19 cellular contexts compared by ENCODE assay signal in the genomic region with DNA sequence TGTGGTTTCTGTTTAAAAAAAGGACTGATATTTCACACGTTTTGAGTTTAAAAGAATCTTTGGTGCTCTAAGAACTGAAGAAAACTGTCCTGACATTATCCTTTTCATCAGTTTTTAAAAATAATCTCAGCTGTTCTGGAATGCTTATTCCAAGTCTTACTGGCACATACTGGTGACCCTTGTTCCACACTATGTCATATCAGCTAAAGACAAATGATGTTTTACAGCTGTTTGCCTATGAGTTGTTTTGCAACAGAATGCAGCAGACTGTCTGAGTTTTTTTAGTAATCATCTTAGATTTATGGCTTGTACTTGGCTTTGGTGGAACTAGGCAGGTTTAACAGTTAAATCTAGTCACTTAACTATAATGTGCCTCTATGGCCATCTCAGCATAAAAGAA.
"Had no signal": no experiment of that assay in that cellular context is flagged by ENCODE, and none has a peak within 500 bp of the region (broad histone marks: within the 10 kb centered on the region; RNA-seq: fewer than 3 reads in every experiment).

No MANE protein-coding gene starts in this region.

- FAIRE-seq: keratinocyte had no signal

- H3K36me3 Mint-ChIP-seq: activated CD4-positive, alpha-beta memory T cell treated with anti-CD3 and anti-CD28 coated beads for 36 hours; activated naive CD8-positive, alpha-beta T cell treated with anti-CD3 and anti-CD28 coated beads, Interleukin-2, amount 10 ng/mL, durations not matched to agents 7 days and 5 days; WTC11 had no signal

- H3K4me3 ChIP-seq: gastroesophageal sphincter, prostate gland, stomach, transverse colon, vagina had no signal

- DNase-seq: activated CD4-positive, alpha-beta memory T cell treated with anti-CD3 and anti-CD28 coated beads for 36 hours; activated CD4-positive, alpha-beta T cell treated with anti-CD3 and anti-CD28 coated beads for 48 hours; activated naive CD4-positive, alpha-beta T cell treated with Interleukin-2 at 50 U/mL for 16 hours; activated naive CD8-positive, alpha-beta T cell treated with anti-CD3 and anti-CD28 coated beads, Interleukin-2, amount 10 ng/mL, durations not matched to agents 7 days and 5 days; activated T-cell treated with anti-CD3 and anti-CD28 coated beads, Interleukin-2, amount 50 U/mL, for 48 hours; amygdala; head of caudate nucleus; stimulated activated CD4-positive, alpha-beta T cell treated with anti-CD3 and anti-CD28 coated beads, Interleukin-12 subunit alpha, Interleukin-12 subunit beta, amount 100 ng/mL, for 4 hours; stomach; T1000; transverse colon had no signal

- H3K9me3 Mint-ChIP-seq: T-helper 1 cell treated with Interleukin-12 subunit alpha and Interleukin-12 subunit beta and Interleukin-4 antibody, amounts not matched to agents 30 μg/mL and 1 μg/mL, for 36 hours had no signal

- H3K36me3 ChIP-seq: gastroesophageal sphincter, prostate gland, stomach, transverse colon, vagina had no signal

- H3K4me1 ChIP-seq: gastroesophageal sphincter, prostate gland, stomach, vagina had no signal

- H3K27ac ChIP-seq: epithelial cell of prostate, gastroesophageal sphincter, prostate gland, stomach, vagina had no signal

- H3K27me3 Mint-ChIP-seq: activated CD4-positive, alpha-beta memory T cell treated with anti-CD3 and anti-CD28 coated beads for 36 hours; activated naive CD8-positive, alpha-beta T cell treated with anti-CD3 and anti-CD28 coated beads, Interleukin-2, amount 10 ng/mL, durations not matched to agents 7 days and 5 days had no signal

- H3K27me3 ChIP-seq: gastroesophageal sphincter, stomach, transverse colon, vagina had no signal

- H3K4me3 Mint-ChIP-seq: activated CD4-positive, alpha-beta memory T cell treated with anti-CD3 and anti-CD28 coated beads for 36 hours; activated naive CD8-positive, alpha-beta T cell treated with anti-CD3 and anti-CD28 coated beads, Interleukin-2, amount 10 ng/mL, durations not matched to agents 7 days and 5 days; memory B cell; T-helper 1 cell treated with Interleukin-12 subunit alpha and Interleukin-12 subunit beta and Interleukin-4 antibody, amounts not matched to agents 30 μg/mL and 1 μg/mL, for 36 hours; WTC11 had no signal

- H3K27ac Mint-ChIP-seq: activated CD4-positive, alpha-beta memory T cell treated with anti-CD3 and anti-CD28 coated beads for 36 hours; activated naive CD8-positive, alpha-beta T cell treated with anti-CD3 and anti-CD28 coated beads, Interleukin-2, amount 10 ng/mL, durations not matched to agents 7 days and 5 days; memory B cell; T-helper 1 cell treated with Interleukin-12 subunit alpha and Interleukin-12 subunit beta and Interleukin-4 antibody, amounts not matched to agents 30 μg/mL and 1 μg/mL, for 36 hours; WTC11 had no signal

- ATAC-seq: gastroesophageal sphincter, WTC11 had no signal

- H3K9me3 ChIP-seq: prostate gland, vagina had no signal

- H3K4me1 Mint-ChIP-seq: activated naive CD8-positive, alpha-beta T cell treated with anti-CD3 and anti-CD28 coated beads, Interleukin-2, amount 10 ng/mL, durations not matched to agents 7 days and 5 days; memory B cell; WTC11 had no signal
